In the genomic region with DNA sequence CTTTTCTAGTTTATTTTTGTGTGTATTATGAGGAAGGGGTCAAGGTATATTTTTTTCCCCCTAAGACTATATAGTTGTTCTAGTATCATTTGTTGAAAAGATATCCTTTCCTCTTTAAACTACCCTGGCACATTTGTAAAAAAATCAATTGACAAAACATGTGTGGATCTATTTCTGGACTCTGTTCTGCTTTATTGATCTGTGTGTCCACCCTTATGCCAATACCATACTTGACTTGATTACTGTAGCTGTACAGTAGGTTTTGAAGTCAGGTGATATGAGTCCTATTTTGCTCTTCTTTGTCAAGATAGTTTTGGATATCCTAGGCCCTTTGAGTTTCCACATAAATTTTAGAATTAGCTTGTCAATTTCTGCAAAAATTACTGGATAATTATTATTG, we compare ENCODE assay signal across 29 cellular contexts. TPM values are rescaled to one million over a fixed set of nuclear protein-coding genes. Genes with fewer than 3 reads are reported as not detected.
DNase-seq lines count a peak whose midpoint lies in the region; ATAC-seq, FAIRE-seq and TF ChIP-seq lines count a peak whose summit lies in the region.
"Had no signal": no experiment of that assay in that cellular context is flagged by ENCODE, and none has a peak within 500 bp of the region (broad histone marks: within the 10 kb centered on the region; RNA-seq: fewer than 3 reads in every experiment).

No MANE protein-coding gene starts in this region.

- peaks cover 4 to 10% (median 7%) of the 10 kb centered on the region in 4 donors for H3K4me1 ChIP-seq in liver (ENCODE audit: control insufficient read depth in 4 of 4, insufficient read depth in 4 of 4, low read length in 3 of 4)
- H3K4me1 ChIP-seq: BE2C, BLaER1 had no signal

- DNase-seq in left lobe of liver (ENCODE audit: low spot score) (no peak), mesothelial cell of epicardium (ENCODE audit: low spot score in 2 of 2, unreplicated experiment in 2 of 2) (no peak), erythroblast (lab: John Stamatoyannopoulos, UW) (no peak), RCC 7860 (ENCODE audit: low spot score) (no peak), sciatic nerve (ENCODE audit: low spot score) (no peak)
- DNase-seq: 8988T; ACHN; BE2C; C1 segment of cervical spinal cord; CD4-positive, alpha-beta memory T cell; CD4-positive, CD25-positive, alpha-beta regulatory T cell; CD8-positive, alpha-beta memory T cell; COR-L47; DMS 273 treated with DMSO at 0.1 percent for 48 hours; DMS153; DMS53; DMS79; DND-41; EL; GDM1 had no signal

- no peak overlapping the region for H3K9ac ChIP-seq in liver (ENCODE audit: low read depth in 1 of 2, low read length in 2 of 2)
- H3K9ac ChIP-seq: BLaER1 had no signal

- H3K27ac ChIP-seq in liver (ENCODE audit: low read depth in 1 of 2, low read length in 2 of 2): no peak overlapping the region
- H3K27ac ChIP-seq: BLaER1 had no signal

- TF ChIP-seq RAD21 in liver (IDR thresholded peaks at IDR 0.05): peak in 1 of 2 donors; percentile 30

- FAIRE-seq in RCC 7860 (lab: Jason Lieb, UNC): no peak
- FAIRE-seq: A204.1, GM12878, GM12892, GM18507 had no signal

- ATAC-seq in left lobe of liver: peak; percentile 61
- no peak for ATAC-seq in GM18519 (IDR thresholded peaks at IDR 0.05; ENCODE audit: low FRiP score, unreplicated experiment)
- no peak for ATAC-seq in sciatic nerve
- ATAC-seq: GM12878 had no signal

- no peaks in the 10 kb centered on the region for H3K4me1 Mint-ChIP-seq in mesothelial cell of epicardium
- H3K4me1 Mint-ChIP-seq: CD14-positive monocyte; CD4-positive, alpha-beta memory T cell; CD4-positive, CD25-positive, alpha-beta regulatory T cell; CD8-positive, alpha-beta memory T cell had no signal

- H3K4me3 Mint-ChIP-seq in mesothelial cell of epicardium: no peak overlapping the region
- H3K4me3 Mint-ChIP-seq: CD14-positive monocyte; CD4-positive, alpha-beta memory T cell; CD4-positive, CD25-positive, alpha-beta regulatory T cell; CD8-positive, alpha-beta memory T cell had no signal

- no peaks in the 10 kb centered on the region for H3K36me3 ChIP-seq in liver (ENCODE audit: control insufficient read depth in 4 of 4, insufficient read depth in 3 of 4, low read depth in 1 of 4, low read length in 3 of 4)
- H3K36me3 ChIP-seq: BE2C, BLaER1 had no signal

- intact Hi-C loops in sciatic nerve (cut with DNase I): no loop called here

- no peak for TF ChIP-seq POLR2A in erythroblast (IDR thresholded peaks at IDR 0.05; ENCODE audit: low read length)

- TF ChIP-seq CTCF in liver (IDR thresholded peaks at IDR 0.05; ENCODE audit: low read depth, low read length, missing input control) (no peak), mesothelial cell of epicardium (IDR thresholded peaks at IDR 0.05; ENCODE audit: unreplicated experiment) (no peak)

- H3K4me3 ChIP-seq in liver (ENCODE audit: low read depth in 1 of 3, low read length in 3 of 3): no peak overlapping the region
- H3K4me3 ChIP-seq: BLaER1, GM12878 had no signal

- no peaks in the 10 kb centered on the region for H3K27me3 ChIP-seq in liver (ENCODE audit: control insufficient read depth in 4 of 4, insufficient read depth in 4 of 4, low read length in 3 of 4)
- H3K27me3 ChIP-seq: BE2C, BLaER1 had no signal

- peak overlapping the region; percentile 30 for H3K27ac Mint-ChIP-seq in mesothelial cell of epicardium
- H3K27ac Mint-ChIP-seq: CD14-positive monocyte; CD4-positive, alpha-beta memory T cell; CD4-positive, CD25-positive, alpha-beta regulatory T cell; CD8-positive, alpha-beta memory T cell had no signal

- no peaks in the 10 kb centered on the region for H3K27me3 Mint-ChIP-seq in mesothelial cell of epicardium (ENCODE audit: low read depth)

- H3K9me3 Mint-ChIP-seq in mesothelial cell of epicardium: no peaks in the 10 kb centered on the region
- H3K9me3 Mint-ChIP-seq: CD14-positive monocyte; CD4-positive, CD25-positive, alpha-beta regulatory T cell; CD8-positive, alpha-beta memory T cell had no signal

- no peaks in the 10 kb centered on the region for H3K36me3 Mint-ChIP-seq in mesothelial cell of epicardium
- H3K36me3 Mint-ChIP-seq: CD14-positive monocyte; CD4-positive, alpha-beta memory T cell; CD4-positive, CD25-positive, alpha-beta regulatory T cell; CD8-positive, alpha-beta memory T cell had no signal

- no peaks in the 10 kb centered on the region for H3K9me3 ChIP-seq in liver (ENCODE audit: control insufficient read depth in 4 of 4, low read length in 3 of 4)
- H3K9me3 ChIP-seq: BE2C, BLaER1 had no signal

TF ChIP-seq in liver, 16 proteins besides CTCF, POLR2A, EP300 and RAD21:
- no peak for TF ChIP-seq YY1 (IDR thresholded peaks at IDR 0.05)
- TF ChIP-seq, protein P1, sequence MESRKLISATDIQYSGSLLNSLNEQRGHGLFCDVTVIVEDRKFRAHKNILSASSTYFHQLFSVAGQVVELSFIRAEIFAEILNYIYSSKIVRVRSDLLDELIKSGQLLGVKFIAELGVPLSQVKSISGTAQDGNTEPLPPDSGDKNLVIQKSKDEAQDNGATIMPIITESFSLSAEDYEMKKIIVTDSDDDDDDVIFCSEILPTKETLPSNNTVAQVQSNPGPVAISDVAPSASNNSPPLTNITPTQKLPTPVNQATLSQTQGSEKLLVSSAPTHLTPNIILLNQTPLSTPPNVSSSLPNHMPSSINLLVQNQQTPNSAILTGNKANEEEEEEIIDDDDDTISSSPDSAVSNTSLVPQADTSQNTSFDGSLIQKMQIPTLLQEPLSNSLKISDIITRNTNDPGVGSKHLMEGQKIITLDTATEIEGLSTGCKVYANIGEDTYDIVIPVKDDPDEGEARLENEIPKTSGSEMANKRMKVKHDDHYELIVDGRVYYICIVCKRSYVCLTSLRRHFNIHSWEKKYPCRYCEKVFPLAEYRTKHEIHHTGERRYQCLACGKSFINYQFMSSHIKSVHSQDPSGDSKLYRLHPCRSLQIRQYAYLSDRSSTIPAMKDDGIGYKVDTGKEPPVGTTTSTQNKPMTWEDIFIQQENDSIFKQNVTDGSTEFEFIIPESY (IDR thresholded peaks at IDR 0.05): no peak
- TF ChIP-seq SP1 (IDR thresholded peaks at IDR 0.05): peak; percentile 9
- TF ChIP-seq NR2F2 (IDR thresholded peaks at IDR 0.05): no peak
- no peak for TF ChIP-seq GABPA (IDR thresholded peaks at IDR 0.05 in 1 of 2, conservative IDR thresholded peaks at IDR 0.05 in 1 of 2)
- no peak for TF ChIP-seq EGR1 (IDR thresholded peaks at IDR 0.05; ENCODE audit: low read depth in 2 of 2)
- TF ChIP-seq HNF4G (IDR thresholded peaks at IDR 0.05): peak; percentile 17
- TF ChIP-seq TAF1 (conservative IDR thresholded peaks at IDR 0.05): no peak
- no peak for TF ChIP-seq FOXA2 (IDR thresholded peaks at IDR 0.05)
- TF ChIP-seq, protein P2, sequence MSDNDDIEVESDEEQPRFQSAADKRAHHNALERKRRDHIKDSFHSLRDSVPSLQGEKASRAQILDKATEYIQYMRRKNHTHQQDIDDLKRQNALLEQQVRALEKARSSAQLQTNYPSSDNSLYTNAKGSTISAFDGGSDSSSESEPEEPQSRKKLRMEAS (IDR thresholded peaks at IDR 0.05): no peak
- TF ChIP-seq, protein P3, sequence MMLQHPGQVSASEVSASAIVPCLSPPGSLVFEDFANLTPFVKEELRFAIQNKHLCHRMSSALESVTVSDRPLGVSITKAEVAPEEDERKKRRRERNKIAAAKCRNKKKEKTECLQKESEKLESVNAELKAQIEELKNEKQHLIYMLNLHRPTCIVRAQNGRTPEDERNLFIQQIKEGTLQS (IDR thresholded peaks at IDR 0.05): no peak
- TF ChIP-seq, protein P4, sequence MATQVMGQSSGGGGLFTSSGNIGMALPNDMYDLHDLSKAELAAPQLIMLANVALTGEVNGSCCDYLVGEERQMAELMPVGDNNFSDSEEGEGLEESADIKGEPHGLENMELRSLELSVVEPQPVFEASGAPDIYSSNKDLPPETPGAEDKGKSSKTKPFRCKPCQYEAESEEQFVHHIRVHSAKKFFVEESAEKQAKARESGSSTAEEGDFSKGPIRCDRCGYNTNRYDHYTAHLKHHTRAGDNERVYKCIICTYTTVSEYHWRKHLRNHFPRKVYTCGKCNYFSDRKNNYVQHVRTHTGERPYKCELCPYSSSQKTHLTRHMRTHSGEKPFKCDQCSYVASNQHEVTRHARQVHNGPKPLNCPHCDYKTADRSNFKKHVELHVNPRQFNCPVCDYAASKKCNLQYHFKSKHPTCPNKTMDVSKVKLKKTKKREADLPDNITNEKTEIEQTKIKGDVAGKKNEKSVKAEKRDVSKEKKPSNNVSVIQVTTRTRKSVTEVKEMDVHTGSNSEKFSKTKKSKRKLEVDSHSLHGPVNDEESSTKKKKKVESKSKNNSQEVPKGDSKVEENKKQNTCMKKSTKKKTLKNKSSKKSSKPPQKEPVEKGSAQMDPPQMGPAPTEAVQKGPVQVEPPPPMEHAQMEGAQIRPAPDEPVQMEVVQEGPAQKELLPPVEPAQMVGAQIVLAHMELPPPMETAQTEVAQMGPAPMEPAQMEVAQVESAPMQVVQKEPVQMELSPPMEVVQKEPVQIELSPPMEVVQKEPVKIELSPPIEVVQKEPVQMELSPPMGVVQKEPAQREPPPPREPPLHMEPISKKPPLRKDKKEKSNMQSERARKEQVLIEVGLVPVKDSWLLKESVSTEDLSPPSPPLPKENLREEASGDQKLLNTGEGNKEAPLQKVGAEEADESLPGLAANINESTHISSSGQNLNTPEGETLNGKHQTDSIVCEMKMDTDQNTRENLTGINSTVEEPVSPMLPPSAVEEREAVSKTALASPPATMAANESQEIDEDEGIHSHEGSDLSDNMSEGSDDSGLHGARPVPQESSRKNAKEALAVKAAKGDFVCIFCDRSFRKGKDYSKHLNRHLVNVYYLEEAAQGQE (IDR thresholded peaks at IDR 0.05): no peak
- TF ChIP-seq FOXA1 (IDR thresholded peaks at IDR 0.05): no peak
- no peak for TF ChIP-seq RXRA (IDR thresholded peaks at IDR 0.05)
- peak; percentile 46 to 79 for TF ChIP-seq HNF4A (conservative IDR thresholded peaks at IDR 0.05)
- TF ChIP-seq JUND (IDR thresholded peaks at IDR 0.05): no peak

RNA-seq across cellular contexts. Expression of a gene that starts 21.2 kb away (rescaled TPM):
- 33.8 TPM for total RNA-seq in left lobe of liver
- total RNA-seq in liver: 10 to 100 TPM in 1 of 2 donors, 1 to 10 TPM in 1; 8.4 to 15.5 TPM
- polyA plus RNA-seq in liver: 1 to 10 TPM; 7.8 to 9.1 TPM
- 58.0 to 61.7 TPM (median 61.7 TPM) in 3 replicates for total RNA-seq in mesothelial cell of epicardium
- 56.3 TPM for total RNA-seq in sciatic nerve
- total RNA-seq: G401 had no signal
- polyA plus RNA-seq: CD14-positive monocyte; CD4-positive, CD25-positive, alpha-beta regulatory T cell had no signal
